ENCODE assay signal across 8 cellular contexts in genomic region chr5:78985407-78986223, GRCh38. TPM values are rescaled to one million over a fixed set of nuclear protein-coding genes. Genes with fewer than 3 reads are reported as not detected.
DNase-seq lines count a peak whose midpoint lies in the region; ATAC-seq and TF ChIP-seq lines count a peak whose summit lies in the region.

No MANE protein-coding gene starts in this region.

- peak overlapping the region; percentile 98 for H3K27ac Mint-ChIP-seq in neural progenitor cell

- H3K4me1 ChIP-seq in OCI-LY3 (ENCODE audit: low read length), result peaks cover 41% of the 10 kb centered on the region
- peaks cover 19% of the 10 kb centered on the region for H3K4me1 ChIP-seq in neural progenitor cell
- peaks cover 0 to 21% (median 5%) of the 10 kb centered on the region in 4 donors for H3K4me1 ChIP-seq in tibial artery

- H3K4me1 Mint-ChIP-seq in neural progenitor cell, result peaks cover 26% of the 10 kb centered on the region

- DNase-seq in AG10803 (ENCODE audit: low read depth) (peak; percentile 41), fibroblast of the aortic adventitia (ENCODE audit: low read depth) (peak; percentile 45), neural progenitor cell (ENCODE audit: low spot score) (peak; percentile 26), tibial artery (peak; percentile 34 to 70)
- DNase-seq in activated T-cell treated with anti-CD3 and anti-CD28 coated beads, Interleukin-2, amount 50 U/mL, for 48 hours, result peak; percentile 75

- H3K36me3 Mint-ChIP-seq in neural progenitor cell, result no peaks in the 10 kb centered on the region

- H3K9me3 Mint-ChIP-seq in neural progenitor cell, result no peaks in the 10 kb centered on the region

- peaks cover 28% of the 10 kb centered on the region for H3K79me2 ChIP-seq in OCI-LY3 (ENCODE audit: low read length)
- H3K79me2 ChIP-seq in neural progenitor cell (ENCODE audit: low read depth), result peaks cover 24% of the 10 kb centered on the region

- peak overlapping the region; percentile 95 for H3K4me3 Mint-ChIP-seq in neural progenitor cell

- ATAC-seq in GM18909 (IDR thresholded peaks at IDR 0.05; ENCODE audit: poor library complexity, unreplicated experiment) (peak; percentile 52), HG03139 (IDR thresholded peaks at IDR 0.05; ENCODE audit: unreplicated experiment) (peak; percentile 42)

- peak overlapping the region; percentile 79 for H3K9ac ChIP-seq in OCI-LY3 (ENCODE audit: low read length)
- H3K9ac ChIP-seq in neural progenitor cell, result peak overlapping the region; percentile 61

- H4K20me1 ChIP-seq in OCI-LY3 (ENCODE audit: insufficient read depth, low read length) (no peaks in the 10 kb centered on the region), neural progenitor cell (ENCODE audit: low read depth) (no peaks in the 10 kb centered on the region)

- H3K27ac ChIP-seq in OCI-LY3 (ENCODE audit: low read length) (peak overlapping the region; percentile 93), neural progenitor cell (peak overlapping the region; percentile 94), tibial artery (peak overlapping the region; percentile 83 to 90)

- H3K4me3 ChIP-seq in AG10803 (ENCODE audit: low read length) (peak overlapping the region; percentile 74), OCI-LY3 (ENCODE audit: low read length) (peak overlapping the region; percentile 94), fibroblast of the aortic adventitia (ENCODE audit: low read depth, low read length) (peak overlapping the region; percentile 80), neural progenitor cell (peak overlapping the region; percentile 82), tibial artery (peak overlapping the region; percentile 67 to 73)

- H3K9me3 ChIP-seq in OCI-LY3 (ENCODE audit: insufficient read depth, low read length) (no peaks in the 10 kb centered on the region), neural progenitor cell (ENCODE audit: low read depth) (no peaks in the 10 kb centered on the region), tibial artery (no peaks in the 10 kb centered on the region)

- H3K27me3 ChIP-seq in OCI-LY3 (ENCODE audit: low read depth, low read length), result no peaks in the 10 kb centered on the region
- H3K27me3 ChIP-seq in neural progenitor cell, result peaks cover 16% of the 10 kb centered on the region
- no peaks in the 10 kb centered on the region for H3K27me3 ChIP-seq in tibial artery

- TF ChIP-seq CTCF in AG10803 (conservative IDR thresholded peaks at IDR 0.05; ENCODE audit: low read length), result no peak
- TF ChIP-seq CTCF in OCI-LY3 (IDR thresholded peaks at IDR 0.05; ENCODE audit: low read depth, low read length), result no peak
- no peak for TF ChIP-seq CTCF in fibroblast of the aortic adventitia (IDR thresholded peaks at IDR 0.05; ENCODE audit: insufficient read depth, low read length)
- TF ChIP-seq CTCF in neural progenitor cell (IDR thresholded peaks at IDR 0.05), result no peak
- no peak for TF ChIP-seq CTCF in tibial artery (IDR thresholded peaks at IDR 0.05)

- intact Hi-C loops in tibial artery (cut with DNase I; ENCODE audit: low total_unique reads), result no loop called here

- H2AFZ ChIP-seq in OCI-LY3 (ENCODE audit: low read depth, low read length) (no peak overlapping the region), neural progenitor cell (replicated peaks) (peak overlapping the region; percentile 86)

- H3F3A ChIP-seq in neural progenitor cell (ENCODE audit: low read depth), result peaks cover 32% of the 10 kb centered on the region

- H3K36me3 ChIP-seq in OCI-LY3 (replicated peaks; ENCODE audit: low read depth, low read length) (peaks cover 4% of the 10 kb centered on the region), neural progenitor cell (no peaks in the 10 kb centered on the region), tibial artery (no peaks in the 10 kb centered on the region)

- H3K4me2 ChIP-seq in OCI-LY3 (ENCODE audit: low read length), result peak overlapping the region; percentile 90
- H3K4me2 ChIP-seq in neural progenitor cell, result peak overlapping the region; percentile 85

- H3K27me3 Mint-ChIP-seq in neural progenitor cell (ENCODE audit: insufficient read depth, low read depth), result peaks cover 3% of the 10 kb centered on the region

RNA-seq across cellular contexts. Expression of gene ARSB, which starts 0.5 kb away (rescaled TPM):
- total RNA-seq in fibroblast of the aortic adventitia (ENCODE audit: low replicate concordance) (21.3 and 32.7 TPM in 2 replicates), neural progenitor cell (ENCODE audit: low replicate concordance) (15.3 and 19.2 TPM in 2 replicates)

Comparison
In these comparisons a context has a peak if more than half of its experiments do, and no peak if none do; other contexts are left out.
1. Peak in every context shown above with its lines: DNase-seq, ATAC-seq, H3K4me3 ChIP-seq and H3K27ac ChIP-seq.